ENCODE assay signal across 9 cellular contexts in the genomic region with DNA sequence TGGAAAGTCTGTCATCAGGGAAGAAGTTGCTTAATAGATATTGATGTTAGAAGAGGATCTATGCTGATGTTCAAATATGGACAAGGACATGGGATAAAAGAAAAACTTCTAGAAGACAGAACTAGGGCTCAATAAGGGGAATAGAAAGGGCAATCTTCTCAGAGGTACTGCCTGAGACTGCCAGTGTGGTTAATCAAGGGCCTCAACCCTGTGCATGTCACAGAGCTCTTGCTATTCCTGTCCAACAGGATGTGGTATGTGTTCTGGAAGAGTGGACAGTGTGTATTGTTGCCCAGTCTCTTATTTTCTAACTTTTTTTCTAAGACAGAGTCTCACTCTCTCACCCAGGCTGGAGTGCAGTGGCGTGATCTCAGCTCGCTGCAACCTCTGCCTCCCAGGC. TPM values are rescaled to one million over a fixed set of nuclear protein-coding genes. Genes with fewer than 3 reads are reported as not detected.
DNase-seq lines count a peak whose midpoint lies in the region; ATAC-seq and TF ChIP-seq lines count a peak whose summit lies in the region.
"Had no signal": no experiment of that assay in that cellular context is flagged by ENCODE, and none has a peak within 500 bp of the region (broad histone marks: within the 10 kb centered on the region; RNA-seq: fewer than 3 reads in every experiment).

No MANE protein-coding gene starts in this region.

- peaks cover 4% of the 10 kb centered on the region for H3K27me3 Mint-ChIP-seq in activated CD4-positive, alpha-beta T cell treated with anti-CD3 and anti-CD28 coated beads, Interleukin-2, amount 10 ng/mL, durations not matched to agents 24 days and 14 days
- H3K27me3 Mint-ChIP-seq in activated CD8-positive, alpha-beta T cell treated with anti-CD3 and anti-CD28 coated beads for 36 hours: no peaks in the 10 kb centered on the region

- TF ChIP-seq CTCF in GM13976 (IDR thresholded peaks at IDR 0.05; ENCODE audit: borderline replicate concordance, control extremely low read depth, extremely low read depth, insufficient read depth, missing control alignments): no peak
- TF ChIP-seq CTCF in activated CD8-positive, alpha-beta T cell treated with anti-CD3 and anti-CD28 coated beads for 36 hours (IDR thresholded peaks at IDR 0.05): no peak

- CTCF ChIA-PET in activated CD8-positive, alpha-beta T cell treated with anti-CD3 and anti-CD28 coated beads for 36 hours (lab: Charles Lee): interaction anchor here (1.2 kb wide), 1 partner anchor 14 kb away, joined by 3 read pairs; no protein-coding TSS in a partner anchor

- H3K36me3 Mint-ChIP-seq in activated CD4-positive, alpha-beta T cell treated with anti-CD3 and anti-CD28 coated beads, Interleukin-2, amount 10 ng/mL, durations not matched to agents 24 days and 14 days (ENCODE audit: low read depth): no peaks in the 10 kb centered on the region
- H3K36me3 Mint-ChIP-seq in activated CD8-positive, alpha-beta T cell treated with anti-CD3 and anti-CD28 coated beads for 36 hours (ENCODE audit: low read depth): no peaks in the 10 kb centered on the region

- no peaks in the 10 kb centered on the region for H3K9me3 Mint-ChIP-seq in activated CD4-positive, alpha-beta T cell treated with anti-CD3 and anti-CD28 coated beads, Interleukin-2, amount 10 ng/mL, durations not matched to agents 24 days and 14 days
- no peaks in the 10 kb centered on the region for H3K9me3 Mint-ChIP-seq in activated CD8-positive, alpha-beta T cell treated with anti-CD3 and anti-CD28 coated beads for 36 hours

- intact Hi-C loops in activated CD4-positive, alpha-beta T cell treated with anti-CD3 and anti-CD28 coated beads, Interleukin-2, amount 10 ng/mL, durations not matched to agents 24 days and 14 days (cut with micrococcal nuclease): no loop called here
- intact Hi-C loops in activated CD8-positive, alpha-beta T cell treated with anti-CD3 and anti-CD28 coated beads for 36 hours (cut with micrococcal nuclease): no loop called here

- peak; percentile 96 for ATAC-seq in GM19455 (IDR thresholded peaks at IDR 0.05; ENCODE audit: unreplicated experiment)
- peak; percentile 99 for ATAC-seq in HG02938 (IDR thresholded peaks at IDR 0.05; ENCODE audit: unreplicated experiment)
- no peak for ATAC-seq in activated CD8-positive, alpha-beta T cell treated with anti-CD3 and anti-CD28 coated beads for 36 hours
- ATAC-seq: activated CD8-positive, alpha-beta T cell treated with anti-CD3 and anti-CD28 coated beads, Interleukin-2, amount 10 ng/mL, durations not matched to agents 7 days and 5 days had no signal

- H3K27ac Mint-ChIP-seq in activated CD4-positive, alpha-beta T cell treated with anti-CD3 and anti-CD28 coated beads, Interleukin-2, amount 10 ng/mL, durations not matched to agents 24 days and 14 days: no peak overlapping the region
- H3K27ac Mint-ChIP-seq in activated CD8-positive, alpha-beta T cell treated with anti-CD3 and anti-CD28 coated beads for 36 hours: no peak overlapping the region
- H3K27ac Mint-ChIP-seq: activated CD8-positive, alpha-beta T cell treated with anti-CD3 and anti-CD28 coated beads, Interleukin-2, amount 10 ng/mL, durations not matched to agents 7 days and 5 days had no signal

- no peak overlapping the region for H3K4me3 Mint-ChIP-seq in activated CD4-positive, alpha-beta T cell treated with anti-CD3 and anti-CD28 coated beads, Interleukin-2, amount 10 ng/mL, durations not matched to agents 24 days and 14 days
- no peak overlapping the region for H3K4me3 Mint-ChIP-seq in activated CD8-positive, alpha-beta T cell treated with anti-CD3 and anti-CD28 coated beads for 36 hours
- H3K4me3 Mint-ChIP-seq: activated CD8-positive, alpha-beta T cell treated with anti-CD3 and anti-CD28 coated beads, Interleukin-2, amount 10 ng/mL, durations not matched to agents 7 days and 5 days had no signal

- peaks cover 2% of the 10 kb centered on the region for H3K4me1 Mint-ChIP-seq in activated CD4-positive, alpha-beta T cell treated with anti-CD3 and anti-CD28 coated beads, Interleukin-2, amount 10 ng/mL, durations not matched to agents 24 days and 14 days
- no peaks in the 10 kb centered on the region for H3K4me1 Mint-ChIP-seq in activated CD8-positive, alpha-beta T cell treated with anti-CD3 and anti-CD28 coated beads for 36 hours (ENCODE audit: low read depth)

- DNase-seq in GM13976 (ENCODE audit: low spot score) (peak; percentile 58), M059J (ENCODE audit: low read depth) (peak; percentile 6), iPS-NIHi7 (ENCODE audit: extremely low spot score) (no peak), T-helper 9 cell (no peak)
- no peak for DNase-seq in activated CD4-positive, alpha-beta T cell treated with anti-CD3 and anti-CD28 coated beads, Interleukin-2, amount 10 ng/mL, durations not matched to agents 24 days and 14 days
- DNase-seq in activated CD8-positive, alpha-beta T cell treated with anti-CD3 and anti-CD28 coated beads for 36 hours: no peak
- DNase-seq: activated CD8-positive, alpha-beta T cell treated with anti-CD3 and anti-CD28 coated beads, Interleukin-2, amount 10 ng/mL, durations not matched to agents 7 days and 5 days had no signal

- in situ Hi-C loops in GM13976 (cut with MboI; ENCODE audit: low sequenced_read_pairs, unreplicated experiment): no loop called here

- POLR2A ChIA-PET in activated CD8-positive, alpha-beta T cell treated with anti-CD3 and anti-CD28 coated beads for 36 hours (lab: Charles Lee): interaction anchor here (0.6 kb wide), 1 partner anchor 19 kb away, joined by 3 read pairs; no protein-coding TSS in a partner anchor

RNA-seq across cellular contexts. Expression of gene RNF125, which starts 27.8 kb away (rescaled TPM):
- 0.07 TPM in 1 of 2 replicates, not detected in the other for total RNA-seq in M059J (2014; rRNA removed; shearing (Covaris generic))
- total RNA-seq in activated CD4-positive, alpha-beta T cell treated with anti-CD3 and anti-CD28 coated beads, Interleukin-2, amount 10 ng/mL, durations not matched to agents 24 days and 14 days: 32.6 and 35.0 TPM in 2 replicates
- total RNA-seq in activated CD8-positive, alpha-beta T cell treated with anti-CD3 and anti-CD28 coated beads for 36 hours: 10 to 100 TPM; 15.3 to 19.1 TPM

RNA-seq across cellular contexts. Expression of gene TRAPPC8, which starts 47.9 kb away (rescaled TPM):
- total RNA-seq in M059J (2014; rRNA removed; shearing (Covaris generic)): 23.8 and 34.4 TPM in 2 replicates
- 32.6 and 35.0 TPM in 2 replicates for total RNA-seq in activated CD4-positive, alpha-beta T cell treated with anti-CD3 and anti-CD28 coated beads, Interleukin-2, amount 10 ng/mL, durations not matched to agents 24 days and 14 days
- 10 to 100 TPM; 26.1 to 29.6 TPM for total RNA-seq in activated CD8-positive, alpha-beta T cell treated with anti-CD3 and anti-CD28 coated beads for 36 hours

Comparison
In these comparisons a context has a peak if more than half of its experiments do, and no peak if none do; other contexts are left out.
1. DNase-seq: peak in GM13976 (single experiment) and M059J (single experiment); none in activated CD4-positive, alpha-beta T cell treated with anti-CD3 and anti-CD28 coated beads, Interleukin-2, amount 10 ng/mL, durations not matched to agents 24 days and 14 days (single experiment), iPS-NIHi7 (single experiment), T-helper 9 cell (single experiment) and activated CD8-positive, alpha-beta T cell treated with anti-CD3 and anti-CD28 coated beads for 36 hours (single experiment).
2. RNA of gene RNF125, which starts 27.8 kb away (total RNA-seq): 32.6 to 35.0 TPM in activated CD4-positive, alpha-beta T cell treated with anti-CD3 and anti-CD28 coated beads, Interleukin-2, amount 10 ng/mL, durations not matched to agents 24 days and 14 days and 15.3 to 19.1 TPM in activated CD8-positive, alpha-beta T cell treated with anti-CD3 and anti-CD28 coated beads for 36 hours; 0.07 TPM in M059J; every median in the first group is over 10 times any median in the second.